Comparison of ENCODE assay signal across 1 cellular context in genomic region chr16:31200111-31200510, GRCh38.
TF ChIP-seq lines count a peak whose summit lies in the region.

No MANE protein-coding gene starts in this region.

TF ChIP-seq in HEK293, 187 proteins besides CTCF, POLR2A, EP300 and RAD21 (continued from another document):
- TF ChIP-seq IKZF3 (tag by site-specific recombination; IDR thresholded peaks at IDR 0.05): 0 out of 2 replicates have a peak, but pooled peaks have one; percentile 43
- peak; percentile 45; the same call in 1 of the 2 replicates for TF ChIP-seq ZNF692 (tag by site-specific recombination; IDR thresholded peaks at IDR 0.05)
